In genomic region chr14:105508601-105509000, GRCh38 we compare ENCODE assay signal across 15 cellular contexts. TPM values are rescaled to one million over a fixed set of nuclear protein-coding genes. Genes with fewer than 3 reads are reported as not detected.
A peak's percentile ranks its signal among the peaks of the same experiment; 100 is the strongest.
DNase-seq lines count a peak whose midpoint lies in the region; ATAC-seq and TF ChIP-seq lines count a peak whose summit lies in the region.
"Had no signal": no experiment of that assay in that cellular context is flagged by ENCODE, and none has a peak within 500 bp of the region (broad histone marks: within the 10 kb centered on the region; RNA-seq: fewer than 3 reads in every experiment).

No MANE protein-coding gene starts in this region.

- H3K36me3 ChIP-seq in RWPE2 (ENCODE audit: low read depth) (no peaks in the 10 kb centered on the region), left lung (no peaks in the 10 kb centered on the region), upper lobe of right lung (no peaks in the 10 kb centered on the region)

- peak; percentile 53 for DNase-seq in Right ventricle myocardium inferior (ENCODE audit: missing footprints)
- DNase-seq in Right ventricle myocardium superior: no peak
- peak; percentile 42 for DNase-seq in RWPE2 (ENCODE audit: low spot score)
- peak; percentile 10 to 35 for DNase-seq in left lung
- DNase-seq in upper lobe of right lung: peak; percentile 36
- no peak for DNase-seq in CD14-positive monocyte (ENCODE audit: low spot score)
- DNase-seq in amygdala (lab: John Stamatoyannopoulos, UW): no peak
- DNase-seq in ecto neural progenitor cell (ENCODE audit: low spot score): no peak
- DNase-seq: CD4-positive, CD25-positive, alpha-beta regulatory T cell; DMS53; GF-D8 had no signal

- peaks cover 30 to 48% (median 31%) of the 10 kb centered on the region in 3 donors for H3K27me3 Mint-ChIP-seq in CD14-positive monocyte (ENCODE audit: low read depth in 3 of 3)

- H3K4me1 ChIP-seq in RWPE2 (ENCODE audit: insufficient read depth, poor library complexity, severe bottlenecking) (no peaks in the 10 kb centered on the region), left lung (no peaks in the 10 kb centered on the region), upper lobe of right lung (no peaks in the 10 kb centered on the region)

- H3K27me3 ChIP-seq in RWPE2 (ENCODE audit: insufficient read depth, poor library complexity, severe bottlenecking) (no peaks in the 10 kb centered on the region), left lung (peaks cover 4 to 65% of the 10 kb centered on the region in 2 donors), upper lobe of right lung (peaks cover 35% of the 10 kb centered on the region)

- no peaks in the 10 kb centered on the region for H3K4me1 Mint-ChIP-seq in CD14-positive monocyte
- H3K4me1 Mint-ChIP-seq: CD4-positive, CD25-positive, alpha-beta regulatory T cell had no signal

- no peak overlapping the region for H3K27ac ChIP-seq in RWPE2 (ENCODE audit: poor library complexity, severe bottlenecking)
- H3K27ac ChIP-seq in left lung: no peak overlapping the region
- no peak overlapping the region for H3K27ac ChIP-seq in upper lobe of right lung

- no peak for TF ChIP-seq CTCF in RWPE2 (IDR thresholded peaks at IDR 0.05; ENCODE audit: poor library complexity, severe bottlenecking)
- no peak for TF ChIP-seq CTCF in left lung (IDR thresholded peaks at IDR 0.05)
- TF ChIP-seq CTCF in upper lobe of right lung (IDR thresholded peaks at IDR 0.05): no peak
- no peak for TF ChIP-seq CTCF in CD14-positive monocyte (IDR thresholded peaks at IDR 0.05)

- H3K9me3 ChIP-seq in RWPE2 (ENCODE audit: severe bottlenecking) (no peaks in the 10 kb centered on the region), left lung (no peaks in the 10 kb centered on the region), upper lobe of right lung (no peaks in the 10 kb centered on the region)

- H3K36me3 Mint-ChIP-seq in CD14-positive monocyte: no peaks in the 10 kb centered on the region
- H3K36me3 Mint-ChIP-seq: CD4-positive, CD25-positive, alpha-beta regulatory T cell had no signal

- peaks cover 0 to 2% (median 0%) of the 10 kb centered on the region in 7 donors for H3K9me3 Mint-ChIP-seq in CD14-positive monocyte

- H3K4me3 ChIP-seq in RWPE2 (ENCODE audit: severe bottlenecking): no peak overlapping the region
- no peak overlapping the region for H3K4me3 ChIP-seq in left lung
- no peak overlapping the region for H3K4me3 ChIP-seq in upper lobe of right lung

- intact Hi-C loops in Right ventricle myocardium inferior (cut with DNase I): no loop called here
- intact Hi-C loops in Right ventricle myocardium superior (cut with DNase I): no loop called here
- intact Hi-C loops in left lung (cut with DNase I): no loop called here
- intact Hi-C loops in upper lobe of right lung (cut with DNase I): no loop called here
- intact Hi-C loops in CD14-positive monocyte (cut with micrococcal nuclease): no loop called here

- H3K4me3 Mint-ChIP-seq in CD14-positive monocyte: peak overlapping the region in 1 of 2 donors; percentile 37
- H3K4me3 Mint-ChIP-seq: B cell; CD4-positive, CD25-positive, alpha-beta regulatory T cell had no signal

- no peak overlapping the region for H3K27ac Mint-ChIP-seq in CD14-positive monocyte
- H3K27ac Mint-ChIP-seq: B cell; CD4-positive, CD25-positive, alpha-beta regulatory T cell had no signal

- ATAC-seq in Right ventricle myocardium inferior (no peak), Right ventricle myocardium superior (ENCODE audit: poor library complexity) (no peak), RWPE2 (ENCODE audit: low read depth) (no peak), left lung (no peak), upper lobe of right lung (no peak)
- ATAC-seq: HCT116, HepG2 had no signal

RNA-seq across cellular contexts. Expression of gene TEDC1, which starts 17.6 kb away (rescaled TPM):
- 6.4 TPM for total RNA-seq in Right ventricle myocardium inferior
- 6.2 TPM for total RNA-seq in Right ventricle myocardium superior
- 10 to 100 TPM; 12.8 to 16.8 TPM for total RNA-seq in left lung
- total RNA-seq in upper lobe of right lung: 7.9 TPM
- 1 to 10 TPM; 7.8 to 9.0 TPM for polyA plus RNA-seq in CD14-positive monocyte

RNA-seq across cellular contexts. Expression of gene TMEM121, which starts 17.8 kb away (rescaled TPM):
- 3.4 TPM for total RNA-seq in Right ventricle myocardium inferior
- 3.1 TPM for total RNA-seq in Right ventricle myocardium superior
- total RNA-seq in left lung: 1 to 10 TPM; 2.4 to 3.0 TPM
- 1.5 TPM for total RNA-seq in upper lobe of right lung
- under 1 TPM in 1 of 2 donors, not detected in 1; 0.11 TPM for polyA plus RNA-seq in CD14-positive monocyte

RNA-seq across cellular contexts. Expression of gene CRIP1, which starts 21.9 kb away (rescaled TPM):
- 82.0 TPM for total RNA-seq in Right ventricle myocardium inferior
- total RNA-seq in Right ventricle myocardium superior: 71.8 TPM
- 100 to 1,000 TPM; 171 to 281 TPM for total RNA-seq in left lung
- 96.2 TPM for total RNA-seq in upper lobe of right lung
- 1,000 to 10,000 TPM; 1,032 to 2,084 TPM for polyA plus RNA-seq in CD14-positive monocyte
- total RNA-seq: H4 had no signal

RNA-seq across cellular contexts. Expression of gene CRIP2, which starts 34.0 kb away (rescaled TPM):
- 1,081 TPM for total RNA-seq in Right ventricle myocardium inferior
- total RNA-seq in Right ventricle myocardium superior: 1,011 TPM
- total RNA-seq in left lung: 100 to 1,000 TPM; 172 to 224 TPM
- total RNA-seq in upper lobe of right lung: 191 TPM
- polyA plus RNA-seq in CD14-positive monocyte: 1 to 10 TPM; 2.1 to 3.3 TPM

Comparison
In these comparisons a context has a peak if more than half of its experiments do, and no peak if none do; other contexts are left out.
1. DNase-seq: peak in Right ventricle myocardium inferior (single experiment), RWPE2 (single experiment), left lung (2 of 2) and upper lobe of right lung (single experiment); none in Right ventricle myocardium superior (single experiment), CD14-positive monocyte (single experiment), amygdala (0 of 56) and ecto neural progenitor cell (single experiment).